In the genomic region with DNA sequence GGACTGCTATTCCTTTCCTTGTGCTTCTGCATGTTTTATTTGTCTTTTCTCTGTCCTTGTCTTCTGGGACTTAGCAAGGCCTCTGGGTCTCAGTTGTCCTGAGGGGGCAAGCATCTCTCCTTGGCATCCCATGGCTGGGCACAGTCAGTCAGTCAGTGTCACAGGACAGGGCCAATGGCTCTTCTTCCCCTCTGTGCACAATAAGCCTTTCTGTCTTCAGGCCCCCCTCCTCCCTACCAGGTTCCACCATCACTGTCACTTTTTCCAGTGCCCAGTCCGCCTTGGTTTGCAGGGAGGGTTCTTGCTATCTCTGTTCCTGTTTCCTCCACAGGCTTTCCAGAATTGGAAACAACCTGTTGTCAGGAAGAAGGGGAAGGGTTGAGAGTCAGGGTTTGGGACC, we compare ENCODE assay signal across 18 cellular contexts. TPM values are rescaled to one million over a fixed set of nuclear protein-coding genes. Genes with fewer than 3 reads are reported as not detected.
A peak's percentile ranks its signal among the peaks of the same experiment; 100 is the strongest.
DNase-seq lines count a peak whose midpoint lies in the region; ATAC-seq, FAIRE-seq and TF ChIP-seq lines count a peak whose summit lies in the region.
"Had no signal": no experiment of that assay in that cellular context is flagged by ENCODE, and none has a peak within 500 bp of the region (broad histone marks: within the 10 kb centered on the region; RNA-seq: fewer than 3 reads in every experiment).

No MANE protein-coding gene starts in this region.

- H3K36me3 ChIP-seq in HepG2 (replicated peaks in 1 of 2; ENCODE audit: control insufficient read depth in 1 of 2, insufficient read depth in 2 of 2, low read length in 2 of 2) (peaks cover 0 to 7% of the 10 kb centered on the region in 2 experiments; a peak in 4 of 5 replicates), right lobe of liver (no peaks in the 10 kb centered on the region)
- H3K36me3 ChIP-seq: right atrium auricular region had no signal

- peaks cover 18% of the 10 kb centered on the region for H3K36me3 Mint-ChIP-seq in T-cell
- H3K36me3 Mint-ChIP-seq: brain had no signal

- CTCF ChIA-PET in HepG2 (lab: Yijun Ruan, JAX; ENCODE audit: low intra/inter-chr PET ratio, low total read pairs) (no interaction called here), T-cell (lab: Charles Lee) (no interaction called here)

- H3K27ac ChIP-seq in HepG2 (ENCODE audit: extremely low read length, insufficient read depth, low read length) (no peak overlapping the region), right lobe of liver (no peak overlapping the region)
- H3K27ac ChIP-seq: epithelial cell of prostate, PC-9, right atrium auricular region had no signal

- TF ChIP-seq POLR2A in HepG2 (IDR thresholded peaks at IDR 0.05; ENCODE audit: insufficient read depth in 1 of 2, low read depth in 2 of 2, low read length in 2 of 2) = no peak
- no peak for TF ChIP-seq POLR2A in right lobe of liver (IDR thresholded peaks at IDR 0.05)

- H3K4me3 Mint-ChIP-seq in T-cell = peak overlapping the region in 2 of 3 donors; percentile 17 to 34
- H3K4me3 Mint-ChIP-seq: brain, HFFc6 had no signal

- no TSS peak for BruUV-seq in HepG2 (replicated peaks; lab: Mats Ljungman, UMichigan)

- no peaks in the 10 kb centered on the region for H3K27me3 Mint-ChIP-seq in T-cell

- TF ChIP-seq EP300 in HepG2 (IDR thresholded peaks at IDR 0.05; ENCODE audit: low read depth in 2 of 2, low read length in 2 of 2) (no peak), HepG2 (CRISPR knock-in tag; IDR thresholded peaks at IDR 0.05; ENCODE audit: borderline replicate concordance) (no peak)

- no peaks in the 10 kb centered on the region for H3K9me3 Mint-ChIP-seq in T-cell
- H3K9me3 Mint-ChIP-seq: brain, HFFc6 had no signal

- H3K4me2 ChIP-seq in HepG2 (ENCODE audit: low read depth, low read length) = no peak overlapping the region
- H3K4me2 ChIP-seq: PC-9 had no signal

- intact Hi-C loops in HepG2 (cut with micrococcal nuclease; ENCODE audit: unreplicated experiment) (no loop called here), right lobe of liver (cut with DNase I) (no loop called here)

- POLR2A ChIA-PET in HepG2 (lab: Yijun Ruan, JAX) = interaction anchor here (3.8 to 22.7 kb wide), 2 partner anchors 23 kb away, joined by 134 to 795 read pairs; a partner anchor contains a TSS
- POLR2A ChIA-PET in T-cell (lab: Charles Lee) = interaction anchor here in 1 of 2 donors (0.8 to 1.4 kb wide), 2 partner anchors 12 to 13 kb away, joined by 3 read pairs; a partner anchor contains a TSS

- H3K4me1 Mint-ChIP-seq in T-cell = peaks cover 63 to 77% (median 71%) of the 10 kb centered on the region in 3 donors

- H4K20me1 ChIP-seq in HepG2 (ENCODE audit: insufficient read depth, low read length) = no peaks in the 10 kb centered on the region

- TF ChIP-seq CTCF in HepG2 (CRISPR knock-in tag; IDR thresholded peaks at IDR 0.05) = no peak
- TF ChIP-seq CTCF in right lobe of liver (IDR thresholded peaks at IDR 0.05) = no peak

- H3K4me1 ChIP-seq in HepG2 (ENCODE audit: insufficient read depth, low read length) (peaks cover 72% of the 10 kb centered on the region), right lobe of liver (peaks cover 2 to 34% (median 11%) of the 10 kb centered on the region in 4 donors)

- no peak for FAIRE-seq in HepG2 (lab: Jason Lieb, UNC)
- FAIRE-seq: GM18507 had no signal

- no peak overlapping the region for H3K9ac ChIP-seq in HepG2 (ENCODE audit: insufficient read depth, low read depth, low read length)

- ATAC-seq in HepG2 = no peak
- no peak for ATAC-seq in right lobe of liver
- ATAC-seq in T-cell (replicated peaks in 1 of 4) = no peak
- ATAC-seq in HG03097 (IDR thresholded peaks at IDR 0.05; ENCODE audit: low FRiP score, unreplicated experiment) = no peak
- ATAC-seq in GM18858 (IDR thresholded peaks at IDR 0.05; ENCODE audit: unreplicated experiment) = no peak
- ATAC-seq in GM18907 (IDR thresholded peaks at IDR 0.05; ENCODE audit: unreplicated experiment) = no peak

- H3K27me3 ChIP-seq in HepG2 (ENCODE audit: control insufficient read depth in 1 of 2, insufficient read depth in 2 of 2, low read length in 2 of 2) (no peaks in the 10 kb centered on the region; a peak in 1 of 5 replicates), right lobe of liver (no peaks in the 10 kb centered on the region)
- H3K27me3 ChIP-seq: right atrium auricular region had no signal

- DNase-seq in HepG2 (ENCODE audit: low spot score) (no peak), right lobe of liver (no peak), T-cell (no peak), medulla oblongata (ENCODE audit: extremely low spot score) (peak; percentile 73)
- DNase-seq: activated naive CD4-positive, alpha-beta T cell; DMS53; HFFc6; IMR-90; NCI-H2081 treated with DMSO at 0.1 percent for 48 hours; NCI-H526 treated with DMSO at 0.1 percent for 48 hours; PC-9 had no signal

- H3K27ac Mint-ChIP-seq in T-cell = peak overlapping the region; percentile 78 to 86
- H3K27ac Mint-ChIP-seq: brain, HFFc6 had no signal

- H3K4me3 ChIP-seq in HepG2 (replicated peaks in 1 of 3; ENCODE audit: insufficient read depth in 1 of 3, low read depth in 2 of 3, low read length in 3 of 3) (no peak overlapping the region), right lobe of liver (no peak overlapping the region)
- H3K4me3 ChIP-seq: PC-9, right atrium auricular region had no signal

- in situ Hi-C loops in HepG2 (cut with HindIII; ENCODE audit: extremely low pct_ligation_motif_present, low pct_unique_long_range_greater_than_20kb) = no loop called here

- WGBS in HepG2 (ENCODE audit: low lambda C conversion rate) = 100% methylated on average over 1 of the region's 1 CpG
- WGBS in right lobe of liver (ENCODE audit: insufficient coverage, low coverage, low lambda C conversion rate, missing lambda C conversion rate) = 80% methylated on average over 1 of the region's 1 CpG

- no peak for TF ChIP-seq RAD21 in HepG2 (CRISPR knock-in tag; IDR thresholded peaks at IDR 0.05)

- H2AFZ ChIP-seq in HepG2 (ENCODE audit: low read length) = no peak overlapping the region
- H2AFZ ChIP-seq: PC-9 had no signal

- peaks cover 12% of the 10 kb centered on the region for H3K79me2 ChIP-seq in HepG2 (ENCODE audit: insufficient read depth, low read length)

- H3K9me3 ChIP-seq in HepG2 (ENCODE audit: low read length) = no peaks in the 10 kb centered on the region
- H3K9me3 ChIP-seq in right lobe of liver = no peaks in the 10 kb centered on the region
- H3K9me3 ChIP-seq: right atrium auricular region had no signal

RNA-seq across cellular contexts. Expression of a gene that starts 1.8 kb away (rescaled TPM):
- total RNA-seq in HepG2 (2016; rRNA removed; fragmentation: Illumina TruSeq; extraction: Trizol) = 7.2 and 9.0 TPM in 2 replicates
- 13.9 and 18.3 TPM in 2 replicates for total RNA-seq in HepG2 (2016; cell fraction: cytosol; rRNA removed; fragmentation: Illumina TruSeq; extraction: Trizol; ENCODE audit: low read depth)
- total RNA-seq in HepG2 (2016; cell fraction: insoluble cytoplasmic fraction; rRNA removed; fragmentation: Illumina TruSeq; extraction: Trizol) = 7.1 and 9.2 TPM in 2 replicates
- 12.5 and 15.9 TPM in 2 replicates for total RNA-seq in HepG2 (2016; cell fraction: membrane; rRNA removed; fragmentation: Illumina TruSeq; extraction: Trizol)
- total RNA-seq in HepG2 (2016; cell fraction: nucleus; rRNA removed; fragmentation: Illumina TruSeq; extraction: Trizol) = 3.2 and 4.0 TPM in 2 replicates
- 56.7 and 68.6 TPM in 2 replicates for polyA plus RNA-seq in HepG2 (2011; rRNA removed)
- 87.7 and 90.8 TPM in 2 replicates for polyA plus RNA-seq in HepG2 (2011; cell fraction: cytosol; rRNA removed)
- 35.8 and 44.7 TPM in 2 replicates for polyA plus RNA-seq in HepG2 (2011; cell fraction: nucleus; rRNA removed)
- 39.4 and 46.3 TPM in 2 replicates for polyA plus RNA-seq in HepG2 (2012)
- polyA plus RNA-seq in HepG2 (2016; cell fraction: cytosol; fragmentation: Illumina TruSeq; extraction: Trizol; ENCODE audit: low read depth) = 27.3 and 33.3 TPM in 2 replicates
- 20.9 and 22.2 TPM in 2 replicates for polyA plus RNA-seq in HepG2 (2016; cell fraction: insoluble cytoplasmic fraction; fragmentation: Illumina TruSeq; extraction: Trizol; ENCODE audit: low read depth)
- polyA plus RNA-seq in HepG2 (2016; cell fraction: membrane; fragmentation: Illumina TruSeq; extraction: Trizol; ENCODE audit: low read depth) = 21.7 and 27.9 TPM in 2 replicates
- 11.7 and 13.5 TPM in 2 replicates for polyA plus RNA-seq in HepG2 (2016; cell fraction: nucleus; fragmentation: Illumina TruSeq; extraction: Trizol; ENCODE audit: insufficient read depth, low read depth)
- 5.5 and 44.4 TPM in 2 replicates for polyA minus RNA-seq in HepG2 (2011; rRNA and poly(A)+ RNA removed; ENCODE audit: low replicate concordance)
- 7.3 and 9.1 TPM in 2 replicates for polyA minus RNA-seq in HepG2 (2011; cell fraction: cytosol; rRNA and poly(A)+ RNA removed)
- polyA minus RNA-seq in HepG2 (2011; cell fraction: nucleus; rRNA and poly(A)+ RNA removed) = 2.0 and 4.9 TPM in 2 replicates
- 10 to 100 TPM; 27.2 to 50.1 (median 34.7) TPM for total RNA-seq in right lobe of liver
- 10 to 100 TPM; 25.0 to 40.1 (median 33.9) TPM for total RNA-seq in T-cell

RNA-seq across cellular contexts. Expression of a gene that starts 5.1 kb away (rescaled TPM):
- total RNA-seq in HepG2 (2016; rRNA removed; fragmentation: Illumina TruSeq; extraction: Trizol) = 83.3 and 97.0 TPM in 2 replicates
- 33.0 and 34.9 TPM in 2 replicates for total RNA-seq in HepG2 (2016; cell fraction: cytosol; rRNA removed; fragmentation: Illumina TruSeq; extraction: Trizol; ENCODE audit: low read depth)
- 91.8 and 96.6 TPM in 2 replicates for total RNA-seq in HepG2 (2016; cell fraction: insoluble cytoplasmic fraction; rRNA removed; fragmentation: Illumina TruSeq; extraction: Trizol)
- 38.7 and 40.7 TPM in 2 replicates for total RNA-seq in HepG2 (2016; cell fraction: membrane; rRNA removed; fragmentation: Illumina TruSeq; extraction: Trizol)
- 36.3 and 40.3 TPM in 2 replicates for total RNA-seq in HepG2 (2016; cell fraction: nucleus; rRNA removed; fragmentation: Illumina TruSeq; extraction: Trizol)
- polyA plus RNA-seq in HepG2 (2011; rRNA removed) = 151 and 157 TPM in 2 replicates
- polyA plus RNA-seq in HepG2 (2011; cell fraction: cytosol; rRNA removed) = 149 and 196 TPM in 2 replicates
- 67.9 and 94.0 TPM in 2 replicates for polyA plus RNA-seq in HepG2 (2011; cell fraction: nucleus; rRNA removed)
- polyA plus RNA-seq in HepG2 (2012) = 146 and 149 TPM in 2 replicates
- polyA plus RNA-seq in HepG2 (2016; cell fraction: cytosol; fragmentation: Illumina TruSeq; extraction: Trizol; ENCODE audit: low read depth) = 45.1 and 52.0 TPM in 2 replicates
- 141 and 157 TPM in 2 replicates for polyA plus RNA-seq in HepG2 (2016; cell fraction: insoluble cytoplasmic fraction; fragmentation: Illumina TruSeq; extraction: Trizol; ENCODE audit: low read depth)
- polyA plus RNA-seq in HepG2 (2016; cell fraction: membrane; fragmentation: Illumina TruSeq; extraction: Trizol; ENCODE audit: low read depth) = 48.0 and 51.7 TPM in 2 replicates
- 89.3 and 90.1 TPM in 2 replicates for polyA plus RNA-seq in HepG2 (2016; cell fraction: nucleus; fragmentation: Illumina TruSeq; extraction: Trizol; ENCODE audit: insufficient read depth, low read depth)
- polyA minus RNA-seq in HepG2 (2011; rRNA and poly(A)+ RNA removed; ENCODE audit: low replicate concordance) = 33.8 and 60.6 TPM in 2 replicates
- polyA minus RNA-seq in HepG2 (2011; cell fraction: cytosol; rRNA and poly(A)+ RNA removed) = 17.8 and 20.1 TPM in 2 replicates
- 16.2 and 24.6 TPM in 2 replicates for polyA minus RNA-seq in HepG2 (2011; cell fraction: nucleus; rRNA and poly(A)+ RNA removed)
- 100 to 1,000 TPM in 1 of 6 experiments, 10 to 100 TPM in 5; 59.5 to 107 (median 74.5) TPM for total RNA-seq in right lobe of liver
- total RNA-seq in T-cell = 100 to 1,000 TPM in 1 of 5 donors, 10 to 100 TPM in 4; 76.2 to 102 (median 84.5) TPM

RNA-seq across cellular contexts. Expression of a gene that starts 13.1 kb away (rescaled TPM):
- 224 and 234 TPM in 2 replicates for total RNA-seq in HepG2 (2016; rRNA removed; fragmentation: Illumina TruSeq; extraction: Trizol)
- 68.8 and 79.7 TPM in 2 replicates for total RNA-seq in HepG2 (2016; cell fraction: cytosol; rRNA removed; fragmentation: Illumina TruSeq; extraction: Trizol; ENCODE audit: low read depth)
- total RNA-seq in HepG2 (2016; cell fraction: insoluble cytoplasmic fraction; rRNA removed; fragmentation: Illumina TruSeq; extraction: Trizol) = 237 and 239 TPM in 2 replicates
- total RNA-seq in HepG2 (2016; cell fraction: membrane; rRNA removed; fragmentation: Illumina TruSeq; extraction: Trizol) = 60.8 and 63.4 TPM in 2 replicates
- total RNA-seq in HepG2 (2016; cell fraction: nucleus; rRNA removed; fragmentation: Illumina TruSeq; extraction: Trizol) = 99.4 and 107 TPM in 2 replicates
- 578 and 594 TPM in 2 replicates for polyA plus RNA-seq in HepG2 (2011; rRNA removed)
- 700 and 712 TPM in 2 replicates for polyA plus RNA-seq in HepG2 (2011; cell fraction: cytosol; rRNA removed)
- 285 and 326 TPM in 2 replicates for polyA plus RNA-seq in HepG2 (2011; cell fraction: nucleus; rRNA removed)
- polyA plus RNA-seq in HepG2 (2012) = 240 and 307 TPM in 2 replicates
- polyA plus RNA-seq in HepG2 (2016; cell fraction: cytosol; fragmentation: Illumina TruSeq; extraction: Trizol; ENCODE audit: low read depth) = 54.1 and 54.2 TPM in 2 replicates
- 189 and 200 TPM in 2 replicates for polyA plus RNA-seq in HepG2 (2016; cell fraction: insoluble cytoplasmic fraction; fragmentation: Illumina TruSeq; extraction: Trizol; ENCODE audit: low read depth)
- polyA plus RNA-seq in HepG2 (2016; cell fraction: membrane; fragmentation: Illumina TruSeq; extraction: Trizol; ENCODE audit: low read depth) = 43.8 and 45.1 TPM in 2 replicates
- 124 and 147 TPM in 2 replicates for polyA plus RNA-seq in HepG2 (2016; cell fraction: nucleus; fragmentation: Illumina TruSeq; extraction: Trizol; ENCODE audit: insufficient read depth, low read depth)
- 200 and 300 TPM in 2 replicates for polyA minus RNA-seq in HepG2 (2011; rRNA and poly(A)+ RNA removed; ENCODE audit: low replicate concordance)
- 65.6 and 78.5 TPM in 2 replicates for polyA minus RNA-seq in HepG2 (2011; cell fraction: cytosol; rRNA and poly(A)+ RNA removed)
- polyA minus RNA-seq in HepG2 (2011; cell fraction: nucleus; rRNA and poly(A)+ RNA removed) = 59.9 and 82.9 TPM in 2 replicates
- total RNA-seq in right lobe of liver = 100 to 1,000 TPM in 2 of 6 experiments, 10 to 100 TPM in 4; 54.5 to 123 (median 66.6) TPM
- total RNA-seq in T-cell = 10 to 100 TPM; 49.9 to 74.6 (median 64.3) TPM

RNA-seq across cellular contexts. Expression of a gene that starts 20.0 kb away (rescaled TPM):
- total RNA-seq in HepG2 (2016; rRNA removed; fragmentation: Illumina TruSeq; extraction: Trizol) = 24.0 and 30.1 TPM in 2 replicates
- 24.1 and 32.5 TPM in 2 replicates for total RNA-seq in HepG2 (2016; cell fraction: cytosol; rRNA removed; fragmentation: Illumina TruSeq; extraction: Trizol; ENCODE audit: low read depth)
- total RNA-seq in HepG2 (2016; cell fraction: insoluble cytoplasmic fraction; rRNA removed; fragmentation: Illumina TruSeq; extraction: Trizol) = 20.6 and 30.6 TPM in 2 replicates
- 35.6 and 42.7 TPM in 2 replicates for total RNA-seq in HepG2 (2016; cell fraction: membrane; rRNA removed; fragmentation: Illumina TruSeq; extraction: Trizol)
- total RNA-seq in HepG2 (2016; cell fraction: nucleus; rRNA removed; fragmentation: Illumina TruSeq; extraction: Trizol) = 27.9 and 33.6 TPM in 2 replicates
- 70.4 and 111 TPM in 2 replicates for polyA plus RNA-seq in HepG2 (2011; rRNA removed)
- 56.0 and 56.1 TPM in 2 replicates for polyA plus RNA-seq in HepG2 (2011; cell fraction: cytosol; rRNA removed)
- polyA plus RNA-seq in HepG2 (2011; cell fraction: nucleus; rRNA removed) = 277 and 295 TPM in 2 replicates
- 57.6 and 80.5 TPM in 2 replicates for polyA plus RNA-seq in HepG2 (2012)
- polyA plus RNA-seq in HepG2 (2016; cell fraction: cytosol; fragmentation: Illumina TruSeq; extraction: Trizol; ENCODE audit: low read depth) = 35.9 and 45.2 TPM in 2 replicates
- polyA plus RNA-seq in HepG2 (2016; cell fraction: insoluble cytoplasmic fraction; fragmentation: Illumina TruSeq; extraction: Trizol; ENCODE audit: low read depth) = 34.2 and 35.6 TPM in 2 replicates
- 43.2 and 51.3 TPM in 2 replicates for polyA plus RNA-seq in HepG2 (2016; cell fraction: membrane; fragmentation: Illumina TruSeq; extraction: Trizol; ENCODE audit: low read depth)
- 83.8 and 85.6 TPM in 2 replicates for polyA plus RNA-seq in HepG2 (2016; cell fraction: nucleus; fragmentation: Illumina TruSeq; extraction: Trizol; ENCODE audit: insufficient read depth, low read depth)
- polyA minus RNA-seq in HepG2 (2011; rRNA and poly(A)+ RNA removed; ENCODE audit: low replicate concordance) = 7.2 and 99.4 TPM in 2 replicates
- polyA minus RNA-seq in HepG2 (2011; cell fraction: cytosol; rRNA and poly(A)+ RNA removed) = 17.1 and 21.3 TPM in 2 replicates
- polyA minus RNA-seq in HepG2 (2011; cell fraction: nucleus; rRNA and poly(A)+ RNA removed) = 30.6 and 39.5 TPM in 2 replicates
- 10 to 100 TPM; 20.0 to 26.7 (median 21.9) TPM for total RNA-seq in right lobe of liver
- 10 to 100 TPM in 3 of 5 donors, 1 to 10 TPM in 2; 8.4 to 17.1 (median 16.2) TPM for total RNA-seq in T-cell

RNA-seq across cellular contexts. Expression of a gene that starts 21.2 kb away (rescaled TPM):
- total RNA-seq in HepG2 (2016; rRNA removed; fragmentation: Illumina TruSeq; extraction: Trizol) (51.3 and 103 TPM in 2 replicates), right lobe of liver (100 to 1,000 TPM in 4 of 6 experiments, 10 to 100 TPM in 2; 89.6 to 238 (median 183) TPM), T-cell (10 to 100 TPM; 20.4 to 29.7 (median 25.7) TPM)
- total RNA-seq in HepG2 (2016; cell fraction: cytosol; rRNA removed; fragmentation: Illumina TruSeq; extraction: Trizol; ENCODE audit: low read depth) = 17.1 and 22.7 TPM in 2 replicates
- 48.3 and 106 TPM in 2 replicates for total RNA-seq in HepG2 (2016; cell fraction: insoluble cytoplasmic fraction; rRNA removed; fragmentation: Illumina TruSeq; extraction: Trizol)
- total RNA-seq in HepG2 (2016; cell fraction: membrane; rRNA removed; fragmentation: Illumina TruSeq; extraction: Trizol) = 29.4 and 31.6 TPM in 2 replicates
- 105 and 118 TPM in 2 replicates for total RNA-seq in HepG2 (2016; cell fraction: nucleus; rRNA removed; fragmentation: Illumina TruSeq; extraction: Trizol)
- 72.5 and 74.9 TPM in 2 replicates for polyA plus RNA-seq in HepG2 (2011; rRNA removed)
- polyA plus RNA-seq in HepG2 (2011; cell fraction: cytosol; rRNA removed) = 69.2 and 77.6 TPM in 2 replicates
- 125 and 131 TPM in 2 replicates for polyA plus RNA-seq in HepG2 (2011; cell fraction: nucleus; rRNA removed)
- polyA plus RNA-seq in HepG2 (2012) = 61.2 and 76.7 TPM in 2 replicates
- 13.3 and 16.7 TPM in 2 replicates for polyA plus RNA-seq in HepG2 (2016; cell fraction: cytosol; fragmentation: Illumina TruSeq; extraction: Trizol; ENCODE audit: low read depth)
- polyA plus RNA-seq in HepG2 (2016; cell fraction: insoluble cytoplasmic fraction; fragmentation: Illumina TruSeq; extraction: Trizol; ENCODE audit: low read depth) = 30.8 and 40.7 TPM in 2 replicates
- polyA plus RNA-seq in HepG2 (2016; cell fraction: membrane; fragmentation: Illumina TruSeq; extraction: Trizol; ENCODE audit: low read depth) = 17.3 and 20.9 TPM in 2 replicates
- 107 and 111 TPM in 2 replicates for polyA plus RNA-seq in HepG2 (2016; cell fraction: nucleus; fragmentation: Illumina TruSeq; extraction: Trizol; ENCODE audit: insufficient read depth, low read depth)
- 104 and 294 TPM in 2 replicates for polyA minus RNA-seq in HepG2 (2011; rRNA and poly(A)+ RNA removed; ENCODE audit: low replicate concordance)
- 49.5 and 52.3 TPM in 2 replicates for polyA minus RNA-seq in HepG2 (2011; cell fraction: cytosol; rRNA and poly(A)+ RNA removed)
- 129 and 159 TPM in 2 replicates for polyA minus RNA-seq in HepG2 (2011; cell fraction: nucleus; rRNA and poly(A)+ RNA removed)
